9 cellular contexts compared by ENCODE assay signal in genomic region chr10:82865366-82865765, GRCh38.
"Had no signal": no experiment of that assay in that cellular context is flagged by ENCODE, and none has a peak within 500 bp of the region (broad histone marks: within the 10 kb centered on the region; RNA-seq: fewer than 3 reads in every experiment).

No MANE protein-coding gene starts in this region.

- H3K4me1 ChIP-seq: HAP-1 had no signal

- DNase-seq: GM23248, GOT3, H7, H9, HCEC 1CT, HFFc6 had no signal

- H2AFZ ChIP-seq: GM23248, GM23338 had no signal

- H3K4me3 ChIP-seq: GM23248, GM23338, HAP-1 had no signal

- H3K4me3 Mint-ChIP-seq: GM23338, H9, HFFc6 had no signal

- H3K9me3 Mint-ChIP-seq: GM23338, H9 had no signal

- H3K27ac Mint-ChIP-seq: GM23338, H9 had no signal

- H3K27ac ChIP-seq: GM23248 had no signal

- H3K36me3 ChIP-seq: HAP-1 had no signal

- H3K9ac ChIP-seq: GM23248 had no signal

- H3K9me3 ChIP-seq: HAP-1 had no signal

- ATAC-seq: GM23338, HCT116 had no signal

- H3K4me2 ChIP-seq: GM23338 had no signal
